20 cellular contexts compared by ENCODE assay signal in the genomic region with DNA sequence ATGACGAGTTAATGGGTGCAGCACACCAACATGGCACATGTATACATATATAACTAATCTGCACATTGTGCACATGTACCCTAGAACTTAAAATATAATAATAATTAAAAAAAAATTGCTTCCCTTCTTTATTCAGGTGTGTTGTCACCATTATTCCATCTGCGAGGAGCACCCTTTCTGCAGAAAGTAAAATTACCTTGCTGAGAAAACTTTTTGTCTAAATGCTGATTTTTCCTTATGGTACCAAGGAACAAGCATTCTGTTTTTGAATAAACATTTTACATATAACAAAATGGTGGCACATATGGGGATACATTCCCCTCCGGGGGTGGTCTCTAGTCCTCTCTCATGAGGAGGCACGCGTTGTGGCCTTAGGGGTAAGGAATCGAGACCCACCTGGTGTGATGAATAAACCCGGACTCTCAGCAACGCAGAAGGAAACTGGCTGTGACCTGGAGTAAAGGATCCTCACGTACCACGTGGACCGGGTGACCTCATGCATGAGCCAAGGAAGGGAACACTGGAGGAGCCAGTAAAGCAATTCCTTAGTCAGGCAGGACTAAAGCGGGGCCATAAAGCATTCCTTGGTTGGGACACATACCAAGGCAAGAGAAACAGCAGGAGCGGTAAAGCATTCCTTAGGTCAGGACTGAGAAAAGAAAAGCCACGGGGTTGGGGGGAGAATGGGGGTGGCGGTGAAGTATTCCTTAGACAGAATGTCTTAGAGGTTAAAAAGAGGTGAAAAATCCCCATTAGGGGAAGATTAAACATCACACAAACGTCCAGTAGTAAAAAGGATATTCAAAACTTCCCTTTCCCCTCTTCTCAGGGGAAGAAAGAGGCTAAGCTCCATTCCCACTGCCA. TPM values are rescaled to one million over a fixed set of nuclear protein-coding genes. Genes with fewer than 3 reads are reported as not detected.
DNase-seq lines count a peak whose midpoint lies in the region; ATAC-seq and TF ChIP-seq lines count a peak whose summit lies in the region.
"Had no signal": no experiment of that assay in that cellular context is flagged by ENCODE, and none has a peak within 500 bp of the region (broad histone marks: within the 10 kb centered on the region; RNA-seq: fewer than 3 reads in every experiment).

No MANE protein-coding gene starts in this region.

- no peak overlapping the region for H3K4me3 Mint-ChIP-seq in H9
- no peak overlapping the region for H3K4me3 Mint-ChIP-seq in GM23338
- H3K4me3 Mint-ChIP-seq: CD4-positive, CD25-positive, alpha-beta regulatory T cell had no signal

- peak overlapping the region; percentile 16 for H3K4me2 ChIP-seq in H9 (ENCODE audit: insufficient read depth, insufficient read length, low read length)
- peak overlapping the region; percentile 85 for H3K4me2 ChIP-seq in smooth muscle cell
- H3K4me2 ChIP-seq in GM23338 = no peak overlapping the region

- no peaks in the 10 kb centered on the region for H3K9me2 ChIP-seq in GM23338 (ENCODE audit: insufficient read depth)

- no peak overlapping the region for H4K91ac ChIP-seq in H9 (ENCODE audit: insufficient read length, low read depth, low read length)

- H2BK120ac ChIP-seq in H9 (ENCODE audit: low read depth, low read length, poor library complexity, severe bottlenecking) = no peak overlapping the region

- peaks cover 1% of the 10 kb centered on the region; the same call in 1 of the 2 replicates for H3K27me3 Mint-ChIP-seq in H9 (ENCODE audit: low read depth)
- H3K27me3 Mint-ChIP-seq in GM23338 (ENCODE audit: insufficient read depth, low read depth, poor library complexity) = peaks cover 3% of the 10 kb centered on the region

- peaks cover 12% of the 10 kb centered on the region for H3K9me3 ChIP-seq in H9 (ENCODE audit: control insufficient read depth, low read depth, low read length)
- H3K9me3 ChIP-seq in adipocyte (ENCODE audit: control insufficient read depth, low read length) = peaks cover 48% of the 10 kb centered on the region
- H3K9me3 ChIP-seq in smooth muscle cell (replicated peaks; ENCODE audit: low read depth) = no peaks in the 10 kb centered on the region
- H3K9me3 ChIP-seq: BE2C had no signal

- H3K27me3 ChIP-seq in H9 (ENCODE audit: insufficient read depth, low read length) (no peaks in the 10 kb centered on the region), adipocyte (replicated peaks; ENCODE audit: control insufficient read depth, insufficient read depth, low read length) (peaks cover 4% of the 10 kb centered on the region), smooth muscle cell (ENCODE audit: low read depth) (no peaks in the 10 kb centered on the region), GM23338 (ENCODE audit: insufficient read depth) (no peaks in the 10 kb centered on the region)
- H3K27me3 ChIP-seq: BE2C had no signal

- no peak overlapping the region for H2AK5ac ChIP-seq in H9 (ENCODE audit: insufficient read length, low read length)

- H2BK12ac ChIP-seq in H9 (ENCODE audit: insufficient read length, low read depth, low read length) = no peak overlapping the region

- H3K4me1 ChIP-seq in H9 (ENCODE audit: insufficient read depth, low read length) (no peaks in the 10 kb centered on the region), adipocyte (ENCODE audit: control insufficient read depth, insufficient read depth, low read length) (no peaks in the 10 kb centered on the region), smooth muscle cell (ENCODE audit: low read depth) (peaks cover 26% of the 10 kb centered on the region), GM23338 (ENCODE audit: insufficient read depth) (no peaks in the 10 kb centered on the region)
- H3K4me1 ChIP-seq: BE2C had no signal

- H2BK5ac ChIP-seq in H9 (ENCODE audit: insufficient read length, low read length) = no peak overlapping the region

- no peak overlapping the region for H3K18ac ChIP-seq in H9 (ENCODE audit: insufficient read length, low read depth, low read length)

- no CpG with 5 or more reads among the region's 16 CpGs for WGBS in H9 (ENCODE audit: extremely low coverage, insufficient read length, low lambda C conversion rate)
- WGBS in smooth muscle cell (ENCODE audit: low lambda C conversion rate) = 23% methylated on average over 16 of the region's 16 CpGs

- H3K9ac ChIP-seq in H9 (ENCODE audit: extremely low read depth, insufficient read length, low read length) = no peak overlapping the region
- no peak overlapping the region for H3K9ac ChIP-seq in adipocyte (ENCODE audit: low read length)
- H3K9ac ChIP-seq in smooth muscle cell (ENCODE audit: low read depth) = peak overlapping the region; percentile 90

- peaks cover 0 to 9% of the 10 kb centered on the region in 2 experiments; a peak in 3 of 4 replicates for H3K4me1 Mint-ChIP-seq in H9
- no peaks in the 10 kb centered on the region for H3K4me1 Mint-ChIP-seq in GM23338

- H3K23me2 ChIP-seq in H9 (ENCODE audit: insufficient read length, low read depth, low read length, poor library complexity, severe bottlenecking) = no peaks in the 10 kb centered on the region

- no peak overlapping the region for H3T11ph ChIP-seq in H9 (ENCODE audit: low read length)

- no peak for ATAC-seq in HG03571 (IDR thresholded peaks at IDR 0.05; ENCODE audit: unreplicated experiment)
- no peak for ATAC-seq in GM23338
- ATAC-seq: Panc1 had no signal

- no peak overlapping the region for H4K8ac ChIP-seq in H9 (replicated peaks; ENCODE audit: insufficient read length, low read depth, low read length)

- H2BK20ac ChIP-seq in H9 (ENCODE audit: low read depth, low read length, poor library complexity, severe bottlenecking) = no peak overlapping the region

- H3K9me3 Mint-ChIP-seq in H9 (peaks cover 34 to 38% of the 10 kb centered on the region in 2 experiments), GM23338 (peaks cover 63% of the 10 kb centered on the region)

- peak; percentile 80 for DNase-seq in H9
- no peak for DNase-seq in adipocyte (ENCODE audit: low read depth)
- DNase-seq in fibroblast of villous mesenchyme (ENCODE audit: low read depth) = peak; percentile 7
- DNase-seq in smooth muscle cell (lab: John Stamatoyannopoulos, UW; ENCODE audit: unreplicated experiment) = peak; percentile 22
- DNase-seq in SKM-1 (lab: John Stamatoyannopoulos, UW; ENCODE audit: unreplicated experiment) = no peak
- no peak for DNase-seq in DMS114 treated with DMSO at 0.1 percent for 48 hours (lab: John Stamatoyannopoulos, UW; ENCODE audit: unreplicated experiment)
- no peak for DNase-seq in GM23338 (ENCODE audit: low spot score)
- DNase-seq: BE2C; CD4-positive, CD25-positive, alpha-beta regulatory T cell; COR-L47; DMS 273 treated with DMSO at 0.1 percent for 48 hours; GF-D8; MM.1S; NCI-H1092; NCI-H1436 treated with DMSO at 0.1 percent for 48 hours; NCI-H2029 treated with DMSO at 0.1 percent for 48 hours; NCI-H2171 treated with DMSO at 0.1 percent for 48 hours; NCI-H446 had no signal

- no peak overlapping the region for H4K5ac ChIP-seq in H9 (ENCODE audit: insufficient read length, low read depth, low read length)

- H3K27ac ChIP-seq in H9 (ENCODE audit: insufficient read length, low read depth, low read length) (no peak overlapping the region), smooth muscle cell (ENCODE audit: low read depth) (peak overlapping the region; percentile 98), GM23338 (ENCODE audit: low read depth) (no peak overlapping the region)

- H3K79me2 ChIP-seq in H9 (ENCODE audit: insufficient read depth, low read length) = no peaks in the 10 kb centered on the region
- no peaks in the 10 kb centered on the region for H3K79me2 ChIP-seq in smooth muscle cell (ENCODE audit: low read depth)
- H3K79me2 ChIP-seq in GM23338 (replicated peaks; ENCODE audit: insufficient read depth) = no peaks in the 10 kb centered on the region

- H3K23ac ChIP-seq in H9 (ENCODE audit: insufficient read length, low read depth, low read length) = no peak overlapping the region

- H3K56ac ChIP-seq in H9 (ENCODE audit: insufficient read length, low read depth, low read length) = no peak overlapping the region

- H3K36me3 Mint-ChIP-seq in H9 (ENCODE audit: insufficient read depth in 1 of 3, low read depth in 3 of 3) (peaks cover 11 to 23% (median 14%) of the 10 kb centered on the region in 3 experiments), GM23338 (ENCODE audit: low read depth) (peaks cover 44% of the 10 kb centered on the region)
- H3K36me3 Mint-ChIP-seq: CD4-positive, CD25-positive, alpha-beta regulatory T cell had no signal

- peak overlapping the region; percentile 8 for H3K4me3 ChIP-seq in adipocyte (ENCODE audit: low read length)
- H3K4me3 ChIP-seq in fibroblast of villous mesenchyme (ENCODE audit: low read depth, low read length) = no peak overlapping the region
- H3K4me3 ChIP-seq in smooth muscle cell = peak overlapping the region; percentile 35
- no peak overlapping the region for H3K4me3 ChIP-seq in GM23338

- H3F3A ChIP-seq in smooth muscle cell (ENCODE audit: low read depth) (peaks cover 9% of the 10 kb centered on the region), GM23338 (replicated peaks; ENCODE audit: low read depth) (no peaks in the 10 kb centered on the region)

- H4K20me1 ChIP-seq in H9 (ENCODE audit: control insufficient read depth, insufficient read depth, insufficient read length) (no peaks in the 10 kb centered on the region), smooth muscle cell (ENCODE audit: low read depth) (no peaks in the 10 kb centered on the region), GM23338 (replicated peaks; ENCODE audit: insufficient read depth) (no peaks in the 10 kb centered on the region)

- TF ChIP-seq CTCF in H9 (conservative IDR thresholded peaks at IDR 0.05) = no peak
- no peak for TF ChIP-seq CTCF in fibroblast of villous mesenchyme (IDR thresholded peaks at IDR 0.05; ENCODE audit: insufficient read depth, low read depth, low read length)
- TF ChIP-seq CTCF in smooth muscle cell (IDR thresholded peaks at IDR 0.05; ENCODE audit: borderline replicate concordance, insufficient read depth, poor library complexity, severe bottlenecking) = no peak
- TF ChIP-seq CTCF in GM23338 (conservative IDR thresholded peaks at IDR 0.05; ENCODE audit: low read depth in 2 of 2) = no peak

- H3K4ac ChIP-seq in H9 (ENCODE audit: low read depth, low read length) = no peak overlapping the region

- H3K36me3 ChIP-seq in adipocyte (ENCODE audit: control insufficient read depth, insufficient read depth, low read length, severe bottlenecking) = no peaks in the 10 kb centered on the region
- H3K36me3 ChIP-seq in smooth muscle cell (ENCODE audit: low read depth) = no peaks in the 10 kb centered on the region
- peaks cover 7% of the 10 kb centered on the region for H3K36me3 ChIP-seq in GM23338 (ENCODE audit: insufficient read depth)
- H3K36me3 ChIP-seq: BE2C had no signal

- H2AFZ ChIP-seq in H9 (ENCODE audit: low read length) (no peak overlapping the region), smooth muscle cell (ENCODE audit: low read depth) (peak overlapping the region; percentile 85), GM23338 (no peak overlapping the region)

- no peak overlapping the region for H2BK15ac ChIP-seq in H9 (ENCODE audit: low read depth, low read length)

- H3K27ac Mint-ChIP-seq in H9 (0 out of 7 replicates have a peak overlapping the region, but pooled peaks of 1 of the 3 experiments have one; percentile 19), GM23338 (no peak overlapping the region)
- H3K27ac Mint-ChIP-seq: CD4-positive, CD25-positive, alpha-beta regulatory T cell had no signal

- no peak overlapping the region for H3K14ac ChIP-seq in H9 (ENCODE audit: insufficient read depth, low read length)

- H3K79me1 ChIP-seq in H9 (ENCODE audit: insufficient read depth, low read depth, low read length, poor library complexity, severe bottlenecking) = no peaks in the 10 kb centered on the region

RNA-seq across cellular contexts. Expression of a gene that starts 20.8 kb away (rescaled TPM):
- total RNA-seq in H9 (2021) (13.6 and 16.1 TPM in 2 replicates), fibroblast of villous mesenchyme (90.2 and 125 TPM in 2 replicates), smooth muscle cell (43.0 and 43.7 TPM in 2 replicates)
- polyA plus RNA-seq in smooth muscle cell (83.0 and 107 TPM in 2 replicates), GM23338 (2016; fragmentation: Nextera tagmentation; extraction: Ambion mirVana) (11.0 and 13.0 TPM in 2 replicates)
- 6.0 and 6.8 TPM in 2 replicates for total RNA-seq in GM23338 (2014; rRNA removed; shearing (Covaris generic))

Comparison
In these comparisons a context has a peak if more than half of its experiments do, and no peak if none do; other contexts are left out.
1. DNase-seq: peak in H9 (single experiment), fibroblast of villous mesenchyme (single experiment) and smooth muscle cell (single experiment); none in adipocyte (single experiment), SKM-1 (single experiment), DMS114 treated with DMSO at 0.1 percent for 48 hours (single experiment) and GM23338 (single experiment).
2. H3K4me3 ChIP-seq: peak in adipocyte (single experiment) and smooth muscle cell (single experiment); none in fibroblast of villous mesenchyme (single experiment) and GM23338 (single experiment).